ENCODE assay signal across 10 cellular contexts in genomic region chr12:48765753-48766162, GRCh38. TPM values are rescaled to one million over a fixed set of nuclear protein-coding genes. Genes with fewer than 3 reads are reported as not detected.
DNase-seq lines count a peak whose midpoint lies in the region; ATAC-seq, FAIRE-seq and TF ChIP-seq lines count a peak whose summit lies in the region.
"Had no signal": no experiment of that assay in that cellular context is flagged by ENCODE, and none has a peak within 500 bp of the region (broad histone marks: within the 10 kb centered on the region; RNA-seq: fewer than 3 reads in every experiment).

No MANE protein-coding gene starts in this region.

- CTCF ChIA-PET in AG04450 (lab: Charles Lee): interaction anchor here (0.7 to 1.3 kb wide), 2 partner anchors 13 to 49 kb away, joined by 3 to 7 read pairs; no protein-coding TSS in a partner anchor

- TF ChIP-seq POLR2A in gastroesophageal sphincter (IDR thresholded peaks at IDR 0.05): no peak

- H3K27me3 ChIP-seq in AG04450 (ENCODE audit: control insufficient read depth, insufficient read depth, low read length): no peaks in the 10 kb centered on the region
- no peaks in the 10 kb centered on the region for H3K27me3 ChIP-seq in gastroesophageal sphincter

- H3K27ac Mint-ChIP-seq in T-helper 2 cell treated with Interferon-gamma antibody and Interleukin-4, amounts not matched to agents 5 μg/mL and 100 μg/mL, for 36 hours: peak overlapping the region; percentile 74
- H3K27ac Mint-ChIP-seq: activated naive CD4-positive, alpha-beta T cell treated with anti-CD3 and anti-CD28 coated beads, Interleukin-2, amount 50 U/mL, for 24 hours had no signal

- TF ChIP-seq CTCF in AG04450 (IDR thresholded peaks at IDR 0.05; ENCODE audit: low read depth, low read length) (no peak), gastroesophageal sphincter (IDR thresholded peaks at IDR 0.05) (no peak)

- peak overlapping the region; percentile 58 for H3K4me3 Mint-ChIP-seq in T-helper 2 cell treated with Interferon-gamma antibody and Interleukin-4, amounts not matched to agents 5 μg/mL and 100 μg/mL, for 36 hours
- H3K4me3 Mint-ChIP-seq: activated naive CD4-positive, alpha-beta T cell treated with anti-CD3 and anti-CD28 coated beads, Interleukin-2, amount 50 U/mL, for 24 hours had no signal

- WGBS in gastroesophageal sphincter (ENCODE audit: low coverage in 1 of 2), 2 donors: 33 to 64% methylated on average over 1 to 5 of the region's 5 CpGs

- DNase-seq in AG04450 (ENCODE audit: low read depth, low spot score) (no peak), iris pigment epithelial cell (ENCODE audit: low read depth) (peak; percentile 37), NCI-H2107 treated with DMSO at 0.1 percent for 48 hours (lab: John Stamatoyannopoulos, UW; ENCODE audit: unreplicated experiment) (no peak), HTR-8/SVneo (ENCODE audit: insufficient read length, low spot score) (no peak)
- peak; percentile 61 for DNase-seq in T-helper 2 cell treated with Interferon-gamma antibody and Interleukin-4, amounts not matched to agents 5 μg/mL and 100 μg/mL, for 36 hours (ENCODE audit: low spot score)
- DNase-seq: NCI-H1436 had no signal

- H3K4me1 Mint-ChIP-seq in T-helper 2 cell treated with Interferon-gamma antibody and Interleukin-4, amounts not matched to agents 5 μg/mL and 100 μg/mL, for 36 hours (ENCODE audit: low read depth): peaks cover 18% of the 10 kb centered on the region

- H3K27me3 Mint-ChIP-seq in T-helper 2 cell treated with Interferon-gamma antibody and Interleukin-4, amounts not matched to agents 5 μg/mL and 100 μg/mL, for 36 hours (ENCODE audit: low read depth): no peaks in the 10 kb centered on the region
- H3K27me3 Mint-ChIP-seq: activated naive CD4-positive, alpha-beta T cell treated with anti-CD3 and anti-CD28 coated beads, Interleukin-2, amount 50 U/mL, for 24 hours had no signal

- FAIRE-seq in HTR-8/SVneo (lab: Jason Lieb, UNC): no peak

- POLR2A ChIA-PET in AG04450 (lab: Yijun Ruan, JAX): no interaction called here

- no peaks in the 10 kb centered on the region for H3K36me3 Mint-ChIP-seq in T-helper 2 cell treated with Interferon-gamma antibody and Interleukin-4, amounts not matched to agents 5 μg/mL and 100 μg/mL, for 36 hours (ENCODE audit: low read depth)
- H3K36me3 Mint-ChIP-seq: activated naive CD4-positive, alpha-beta T cell treated with anti-CD3 and anti-CD28 coated beads, Interleukin-2, amount 50 U/mL, for 24 hours had no signal

- H3K27ac ChIP-seq in AG04450 (ENCODE audit: low read depth, low read length): peak overlapping the region; percentile 34
- H3K27ac ChIP-seq in gastroesophageal sphincter: peak overlapping the region in 1 of 4 donors; percentile 22

- no peak for TF ChIP-seq EP300 in gastroesophageal sphincter (IDR thresholded peaks at IDR 0.05)

- H3K36me3 ChIP-seq in gastroesophageal sphincter: peaks cover 0 to 63% of the 10 kb centered on the region in 2 donors

- peaks cover 0 to 21% (median 0%) of the 10 kb centered on the region in 3 donors for H3K4me1 ChIP-seq in gastroesophageal sphincter

- no peak overlapping the region for H3K4me3 ChIP-seq in AG04450 (ENCODE audit: low read depth, low read length)
- H3K4me3 ChIP-seq in gastroesophageal sphincter: no peak overlapping the region

- ATAC-seq in GM21423 (IDR thresholded peaks at IDR 0.05; ENCODE audit: unreplicated experiment) (peak; percentile 52), HG03442 (IDR thresholded peaks at IDR 0.05; ENCODE audit: unreplicated experiment) (no peak), gastroesophageal sphincter (no peak)

- H3K9me3 ChIP-seq in AG04450 (ENCODE audit: control insufficient read depth, insufficient read depth, low read length) (no peaks in the 10 kb centered on the region), gastroesophageal sphincter (no peaks in the 10 kb centered on the region)

- no peaks in the 10 kb centered on the region for H3K9me3 Mint-ChIP-seq in T-helper 2 cell treated with Interferon-gamma antibody and Interleukin-4, amounts not matched to agents 5 μg/mL and 100 μg/mL, for 36 hours
- H3K9me3 Mint-ChIP-seq: activated naive CD4-positive, alpha-beta T cell treated with anti-CD3 and anti-CD28 coated beads, Interleukin-2, amount 50 U/mL, for 24 hours had no signal

RNA-seq across cellular contexts. Expression of gene ADCY6, which starts 23.1 kb away (rescaled TPM):
- polyA plus RNA-seq in AG04450 (2011; rRNA removed): 26.7 and 31.6 TPM in 2 replicates
- polyA minus RNA-seq in AG04450 (2011; rRNA and poly(A)+ RNA removed): 47.7 and 54.2 TPM in 2 replicates
- 10 to 100 TPM; 21.9 to 33.0 (median 29.0) TPM for total RNA-seq in gastroesophageal sphincter

RNA-seq across cellular contexts. Expression of gene CCNT1, which starts 49.3 kb away (rescaled TPM):
- polyA plus RNA-seq in AG04450 (2011; rRNA removed): 23.7 and 30.8 TPM in 2 replicates
- 36.7 and 49.9 TPM in 2 replicates for polyA minus RNA-seq in AG04450 (2011; rRNA and poly(A)+ RNA removed)
- 10 to 100 TPM; 17.9 to 40.3 (median 23.1) TPM for total RNA-seq in gastroesophageal sphincter

RNA-seq across cellular contexts. Expression of gene CACNB3, which starts 52.5 kb away (rescaled TPM):
- polyA plus RNA-seq in AG04450 (2011; rRNA removed): 44.9 and 51.7 TPM in 2 replicates
- polyA minus RNA-seq in AG04450 (2011; rRNA and poly(A)+ RNA removed): 36.1 and 45.3 TPM in 2 replicates
- total RNA-seq in gastroesophageal sphincter: 10 to 100 TPM in 3 of 4 donors, 1 to 10 TPM in 1; 9.4 to 39.2 (median 30.1) TPM

Comparison
In these comparisons a context has a peak if more than half of its experiments do, and no peak if none do; other contexts are left out.
1. DNase-seq: peak in T-helper 2 cell treated with Interferon-gamma antibody and Interleukin-4, amounts not matched to agents 5 μg/mL and 100 μg/mL, for 36 hours (single experiment) and iris pigment epithelial cell (single experiment); none in AG04450 (single experiment), NCI-H2107 treated with DMSO at 0.1 percent for 48 hours (single experiment) and HTR-8/SVneo (single experiment).